In genomic region chr3:140686948-140687347, GRCh38 we compare ENCODE assay signal across 38 cellular contexts. TPM values are rescaled to one million over a fixed set of nuclear protein-coding genes. Genes with fewer than 3 reads are reported as not detected.
"Had no signal": no experiment of that assay in that cellular context is flagged by ENCODE, and none has a peak within 500 bp of the region (broad histone marks: within the 10 kb centered on the region; RNA-seq: fewer than 3 reads in every experiment).

No MANE protein-coding gene starts in this region.

- H3K27me3 Mint-ChIP-seq: stimulated activated memory B cell treated with anti-CD40 and anti-IgM and Interleukin-4, amounts not matched to agents 10 μg/mL and 1 μg/mL and 100 μg/mL, for 72 hours; stimulated activated naive CD8-positive, alpha-beta T cell treated with anti-CD3 and anti-CD28 coated beads, Interleukin-15, amount 100 ng/mL, for 72 hours had no signal

- H3K27me3 ChIP-seq: left lung, neural progenitor cell, neutrophil, right atrium auricular region, right lobe of liver, tibial nerve, uterus had no signal

- H3K9me3 ChIP-seq: left lung, lower lobe of right lung, neutrophil, right atrium auricular region, right lobe of liver, tibial nerve, uterus had no signal

- DNase-seq: hippocampal formation; immature natural killer cell; kidney; left colon; left lung; lower lobe of right lung; mammary epithelial cell; mesenchymal stem cell; naive B cell; natural killer cell; nephron progenitor cell; occipital lobe; right lobe of liver; stimulated activated CD4-positive, alpha-beta T cell treated with anti-CD3 and anti-CD28 coated beads, Interleukin-1b, Interleukin-23, amount 100 ng/mL, for 48 hours; stimulated activated CD4-positive, alpha-beta T cell treated with anti-CD3 and anti-CD28 coated beads, Interleukin-2, amount 100 ng/mL, for 48 hours; stimulated activated CD4-positive, alpha-beta T cell treated with anti-CD3 and anti-CD28 coated beads, Interleukin-4, amount 100 ng/mL, for 4 hours; stimulated activated CD8-positive, alpha-beta memory T cell treated with anti-CD3 and anti-CD28 coated beads, Interleukin-4, amount 100 ng/mL, for 48 hours; stimulated activated naive CD4-positive, alpha-beta T cell treated with Interleukin-2 at 50 U/mL for 16 hours; stimulated activated naive CD8-positive, alpha-beta T cell treated with anti-CD3 and anti-CD28 coated beads, Interleukin-15, amount 100 ng/mL, for 72 hours; substantia nigra; uterus had no signal

- H3K9ac ChIP-seq: neural progenitor cell, parathyroid adenoma had no signal

- H3K9me3 Mint-ChIP-seq: immature natural killer cell, nephron progenitor cell, neural progenitor cell, type B pancreatic cell had no signal

- H3K36me3 Mint-ChIP-seq: immature natural killer cell; naive B cell; natural killer cell; neural progenitor cell; stimulated activated memory B cell treated with anti-CD40 and anti-IgM and Interleukin-4, amounts not matched to agents 10 μg/mL and 1 μg/mL and 100 μg/mL, for 72 hours; type B pancreatic cell had no signal

- H3K4me3 ChIP-seq: left lung, lower lobe of right lung, neural progenitor cell, right atrium auricular region, right lobe of liver, smooth muscle cell, tibial nerve, uterus had no signal

- H3K4me1 ChIP-seq: left lung, lower lobe of right lung, neural progenitor cell, parathyroid adenoma, right atrium auricular region, right lobe of liver, tibial nerve, uterus had no signal

- H3K36me3 ChIP-seq: left lung, lower lobe of right lung, neural progenitor cell, neutrophil, right atrium auricular region, right lobe of liver, tibial nerve, uterus had no signal

- H3K4me1 Mint-ChIP-seq: immature natural killer cell; naive B cell; natural killer cell; nephron progenitor cell; neural progenitor cell; stimulated activated memory B cell treated with anti-CD40 and anti-IgM and Interleukin-4, amounts not matched to agents 10 μg/mL and 1 μg/mL and 100 μg/mL, for 72 hours; stimulated activated naive CD8-positive, alpha-beta T cell treated with anti-CD3 and anti-CD28 coated beads, Interleukin-15, amount 100 ng/mL, for 72 hours had no signal

- H3K4me3 Mint-ChIP-seq: immature natural killer cell; naive B cell; natural killer cell; nephron progenitor cell; neural progenitor cell; stimulated activated memory B cell treated with anti-CD40 and anti-IgM and Interleukin-4, amounts not matched to agents 10 μg/mL and 1 μg/mL and 100 μg/mL, for 72 hours; stimulated activated naive CD8-positive, alpha-beta T cell treated with anti-CD3 and anti-CD28 coated beads, Interleukin-15, amount 100 ng/mL, for 72 hours; type B pancreatic cell had no signal

- ATAC-seq: left colon; left lung; lower lobe of right lung; natural killer cell; right lobe of liver; stimulated activated memory B cell treated with anti-CD40 and anti-IgM and Interleukin-4, amounts not matched to agents 10 μg/mL and 1 μg/mL and 100 μg/mL, for 72 hours; stimulated activated naive CD8-positive, alpha-beta T cell treated with anti-CD3 and anti-CD28 coated beads, Interleukin-15, amount 100 ng/mL, for 72 hours had no signal

- H3K27ac Mint-ChIP-seq: immature natural killer cell; naive B cell; natural killer cell; nephron progenitor cell; neural progenitor cell; stimulated activated memory B cell treated with anti-CD40 and anti-IgM and Interleukin-4, amounts not matched to agents 10 μg/mL and 1 μg/mL and 100 μg/mL, for 72 hours; type B pancreatic cell had no signal

- H3K27ac ChIP-seq: left lung, lower lobe of right lung, neural progenitor cell, neutrophil, parathyroid adenoma, right atrium auricular region, right lobe of liver, tibial nerve, uterus had no signal

RNA-seq across cellular contexts. Expression of gene TRIM42, which starts 9.1 kb away (rescaled TPM):
- total RNA-seq: kidney, left colon, left lung, liver, lower lobe of right lung, mammary epithelial cell, mucosa of gallbladder, natural killer cell, occipital lobe, osteocyte, posterior vena cava, pulmonary artery endothelial cell, renal cortical epithelial cell, right atrium auricular region, right lobe of liver, skeletal muscle tissue, smooth muscle cell, temporal lobe, tibial nerve, ureter, uterus had no signal
- polyA plus RNA-seq: immature natural killer cell, liver, mammary epithelial cell, smooth muscle cell had no signal
